In genomic region chr10:132945125-132945893, GRCh38 we compare ENCODE assay signal across 22 cellular contexts. TPM values are rescaled to one million over a fixed set of nuclear protein-coding genes. Genes with fewer than 3 reads are reported as not detected.
"Had no signal": no experiment of that assay in that cellular context is flagged by ENCODE, and none has a peak within 500 bp of the region (broad histone marks: within the 10 kb centered on the region; RNA-seq: fewer than 3 reads in every experiment).

No MANE protein-coding gene starts in this region.

- H3K4me1 ChIP-seq: breast epithelium, prostate gland had no signal

- DNase-seq: activated CD4-positive, alpha-beta T cell treated with anti-CD3 and anti-CD28 coated beads, Interleukin-2, amount 50 U/mL, for 1 hour; activated CD8-positive, alpha-beta T cell treated with anti-CD3 and anti-CD28 coated beads for 36 hours; activated naive CD4-positive, alpha-beta T cell treated with anti-CD3 and anti-CD28 coated beads, Interleukin-2, amount 10 ng/mL, durations not matched to agents 7 days and 5 days; activated T-cell treated with anti-CD3 and anti-CD28 coated beads for 4 hours; activated T-cell treated with anti-CD3 and anti-CD28 coated beads, Interleukin-2, amount 50 U/mL, for 72 hours; endodermal cell; foreskin fibroblast; kidney glomerular epithelial cell; left lung; ovary; retina; spleen; stimulated activated CD4-positive, alpha-beta T cell treated with anti-CD3 and anti-CD28 coated beads, Interleukin-2, amount 100 ng/mL, for 48 hours had no signal

- H3K9me3 ChIP-seq: breast epithelium, heart left ventricle, left lung, neutrophil, ovary, prostate gland, spleen, thoracic aorta had no signal

- H3K4me3 ChIP-seq: breast epithelium, heart left ventricle, left lung, ovary, prostate gland, spleen, thoracic aorta had no signal

- H3K27me3 ChIP-seq: ovary had no signal

- ATAC-seq: activated CD8-positive, alpha-beta T cell treated with anti-CD3 and anti-CD28 coated beads for 36 hours; activated T-cell treated with anti-CD3 and anti-CD28 coated beads, Interleukin-2, amount 50 U/mL, for 72 hours; esophagus mucosa; heart left ventricle; left lung had no signal

- H3K36me3 ChIP-seq: breast epithelium, heart left ventricle, left lung, neutrophil, ovary, prostate gland, spleen, thoracic aorta had no signal

- H3K27ac ChIP-seq: breast epithelium, heart left ventricle, left lung, neutrophil, ovary, prostate gland, spleen, thoracic aorta, VCaP had no signal

RNA-seq across cellular contexts. Expression of gene CFAP46, which starts 2.9 kb away (rescaled TPM):
- total RNA-seq: subcutaneous adipose tissue; T-helper 1 cell treated with Interleukin-12 subunit alpha and Interleukin-12 subunit beta and Interleukin-4 antibody, amounts not matched to agents 30 ng/mL and 1 ng/mL, for 36 hours; thoracic aorta had no signal
